17 cellular contexts compared by ENCODE assay signal in the genomic region with DNA sequence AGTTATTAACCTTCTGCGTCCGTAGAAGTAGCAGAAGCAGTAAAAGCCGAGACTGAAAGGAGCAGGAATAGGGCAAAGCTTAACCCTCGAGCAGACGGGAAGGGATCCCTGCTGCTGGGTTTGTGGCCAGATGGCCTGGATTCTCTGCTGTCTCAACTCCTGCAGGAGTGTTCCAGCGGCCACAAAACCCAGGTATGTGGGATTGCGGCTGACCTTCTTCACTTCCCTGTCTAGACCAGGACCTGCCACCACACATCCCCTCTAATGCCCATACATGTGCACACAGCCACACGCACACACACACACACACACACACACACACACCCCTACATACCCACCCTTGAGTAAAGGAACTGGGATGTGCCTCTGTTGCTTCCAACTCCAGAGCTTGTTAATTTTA. TPM values are rescaled to one million over a fixed set of nuclear protein-coding genes. Genes with fewer than 3 reads are reported as not detected.
DNase-seq lines count a peak whose midpoint lies in the region; FAIRE-seq and TF ChIP-seq lines count a peak whose summit lies in the region.
"Had no signal": no experiment of that assay in that cellular context is flagged by ENCODE, and none has a peak within 500 bp of the region (broad histone marks: within the 10 kb centered on the region; RNA-seq: fewer than 3 reads in every experiment).

No MANE protein-coding gene starts in this region.

- in situ Hi-C loops in G401 (cut with HindIII; ENCODE audit: low sequenced_read_pairs) (no loop called here), KBM-7 (cut with MboI; ENCODE audit: low pct_unique_long_range_greater_than_20kb, low sequenced_read_pairs) (no loop called here)

- H2AFZ ChIP-seq in astrocyte (ENCODE audit: low read depth, low read length) (no peak overlapping the region), H9 (ENCODE audit: low read length) (no peak overlapping the region)

- no peak overlapping the region for H2BK120ac ChIP-seq in H9 (ENCODE audit: low read depth, low read length, poor library complexity, severe bottlenecking)

- DNase-seq in G401 (ENCODE audit: low spot score) (peak; percentile 55), astrocyte (ENCODE audit: low read depth) (peak; percentile 5), H9 (no peak), KBM-7 (no peak), colonic mucosa (no peak), coronary artery (ENCODE audit: low spot score) (no peak)
- DNase-seq: Calu3; CD4-positive, alpha-beta T cell; DMS153; DMS79 treated with DMSO at 0.1 percent for 48 hours; EL; GDM1 had no signal

- H4K5ac ChIP-seq in H9 (ENCODE audit: insufficient read length, low read depth, low read length): no peak overlapping the region

- H3K79me2 ChIP-seq in astrocyte (ENCODE audit: insufficient read depth, low read length): no peaks in the 10 kb centered on the region
- H3K79me2 ChIP-seq in H9 (ENCODE audit: insufficient read depth, low read length): no peaks in the 10 kb centered on the region

- H4K91ac ChIP-seq in H9 (ENCODE audit: insufficient read length, low read depth, low read length): no peak overlapping the region

- H3K9me3 Mint-ChIP-seq in astrocyte (ENCODE audit: unreplicated experiment) (peaks cover 3% of the 10 kb centered on the region), nephron (no peaks in the 10 kb centered on the region), H9 (no peaks in the 10 kb centered on the region)
- H3K9me3 Mint-ChIP-seq: CD4-positive, alpha-beta T cell had no signal

- H3K4me1 Mint-ChIP-seq in astrocyte (ENCODE audit: low read depth, unreplicated experiment) (peaks cover 2% of the 10 kb centered on the region), nephron (peaks cover 28% of the 10 kb centered on the region), H9 (peaks cover 4 to 5% of the 10 kb centered on the region in 2 experiments)
- H3K4me1 Mint-ChIP-seq: B cell had no signal

- TF ChIP-seq CTCF in astrocyte (IDR thresholded peaks at IDR 0.05; ENCODE audit: insufficient read depth, low read depth, low read length) (no peak), nephron (IDR thresholded peaks at IDR 0.05; ENCODE audit: unreplicated experiment in 3 of 3) (no peak), H9 (conservative IDR thresholded peaks at IDR 0.05) (no peak), colonic mucosa (IDR thresholded peaks at IDR 0.05) (no peak), coronary artery (IDR thresholded peaks at IDR 0.05) (no peak)

- H3K27ac Mint-ChIP-seq in astrocyte (ENCODE audit: unreplicated experiment): no peak overlapping the region
- H3K27ac Mint-ChIP-seq in nephron: peak overlapping the region in 2 of 3 experiments; percentile 20 to 63
- no peak overlapping the region for H3K27ac Mint-ChIP-seq in H9
- H3K27ac Mint-ChIP-seq: B cell; CD4-positive, alpha-beta T cell had no signal

- no peak overlapping the region for H4K8ac ChIP-seq in H9 (replicated peaks; ENCODE audit: insufficient read length, low read depth, low read length)

- H3K36me3 Mint-ChIP-seq in astrocyte (ENCODE audit: low read depth, unreplicated experiment) (no peaks in the 10 kb centered on the region), nephron (ENCODE audit: low read depth) (no peaks in the 10 kb centered on the region), H9 (ENCODE audit: insufficient read depth in 1 of 3, low read depth in 3 of 3) (no peaks in the 10 kb centered on the region)

- H3K4me2 ChIP-seq in astrocyte (ENCODE audit: low read length) (no peak overlapping the region), H9 (ENCODE audit: insufficient read depth, insufficient read length, low read length) (no peak overlapping the region)

- H3K4ac ChIP-seq in H9 (ENCODE audit: low read depth, low read length): no peak overlapping the region

- H2AK5ac ChIP-seq in H9 (ENCODE audit: insufficient read length, low read length): no peak overlapping the region

- peaks cover 19% of the 10 kb centered on the region for H3K27me3 Mint-ChIP-seq in astrocyte (ENCODE audit: low read depth, unreplicated experiment)
- no peaks in the 10 kb centered on the region for H3K27me3 Mint-ChIP-seq in nephron (ENCODE audit: low read depth)
- no peaks in the 10 kb centered on the region; the same call in 1 of the 2 replicates for H3K27me3 Mint-ChIP-seq in H9 (ENCODE audit: low read depth)

- H2BK20ac ChIP-seq in H9 (ENCODE audit: low read depth, low read length, poor library complexity, severe bottlenecking): no peak overlapping the region

- no peak overlapping the region for H3K14ac ChIP-seq in H9 (ENCODE audit: insufficient read depth, low read length)

- H3K9me3 ChIP-seq in astrocyte (ENCODE audit: insufficient read depth, low read depth, low read length) (no peaks in the 10 kb centered on the region), H9 (ENCODE audit: control insufficient read depth, low read depth, low read length) (no peaks in the 10 kb centered on the region), colonic mucosa (no peaks in the 10 kb centered on the region)

- no peak overlapping the region for H3K18ac ChIP-seq in H9 (ENCODE audit: insufficient read length, low read depth, low read length)

- H3T11ph ChIP-seq in H9 (ENCODE audit: low read length): no peak overlapping the region

- H2BK12ac ChIP-seq in H9 (ENCODE audit: insufficient read length, low read depth, low read length): no peak overlapping the region

- H3K27ac ChIP-seq in astrocyte (ENCODE audit: low read depth, low read length) (no peak overlapping the region), H9 (ENCODE audit: insufficient read length, low read depth, low read length) (no peak overlapping the region), colonic mucosa (no peak overlapping the region), coronary artery (no peak overlapping the region)

- WGBS in H9 (ENCODE audit: extremely low coverage, insufficient read length, low lambda C conversion rate): no CpG with 5 or more reads among the region's 8 CpGs

- H3K56ac ChIP-seq in H9 (ENCODE audit: insufficient read length, low read depth, low read length): no peak overlapping the region

- no peak overlapping the region for H3K4me3 Mint-ChIP-seq in astrocyte (ENCODE audit: unreplicated experiment)
- no peak overlapping the region for H3K4me3 Mint-ChIP-seq in nephron
- no peak overlapping the region for H3K4me3 Mint-ChIP-seq in H9
- H3K4me3 Mint-ChIP-seq: B cell; CD4-positive, alpha-beta T cell had no signal

- H3K79me1 ChIP-seq in H9 (ENCODE audit: insufficient read depth, low read depth, low read length, poor library complexity, severe bottlenecking): no peaks in the 10 kb centered on the region

- H2BK5ac ChIP-seq in H9 (ENCODE audit: insufficient read length, low read length): no peak overlapping the region

- intact Hi-C loops in colonic mucosa (cut with DNase I): no loop called here

- no peak overlapping the region for H3K23ac ChIP-seq in H9 (ENCODE audit: insufficient read length, low read depth, low read length)

- H3K36me3 ChIP-seq in astrocyte (ENCODE audit: insufficient read depth, low read length) (no peaks in the 10 kb centered on the region), colonic mucosa (no peaks in the 10 kb centered on the region)

- no peak overlapping the region for H2BK15ac ChIP-seq in H9 (ENCODE audit: low read depth, low read length)

- H3K4me1 ChIP-seq in astrocyte (ENCODE audit: insufficient read depth, low read length) (no peaks in the 10 kb centered on the region), H9 (ENCODE audit: insufficient read depth, low read length) (no peaks in the 10 kb centered on the region), colonic mucosa (no peaks in the 10 kb centered on the region)

- H3K23me2 ChIP-seq in H9 (ENCODE audit: insufficient read length, low read depth, low read length, poor library complexity, severe bottlenecking): no peaks in the 10 kb centered on the region

- H3K27me3 ChIP-seq in astrocyte (ENCODE audit: insufficient read depth, low read length): peaks cover 3% of the 10 kb centered on the region
- no peaks in the 10 kb centered on the region; the same call in 1 of the 2 replicates for H3K27me3 ChIP-seq in H9 (ENCODE audit: insufficient read depth, low read length)
- no peaks in the 10 kb centered on the region for H3K27me3 ChIP-seq in colonic mucosa

- H4K20me1 ChIP-seq in astrocyte (ENCODE audit: insufficient read depth, low read length): no peaks in the 10 kb centered on the region
- no peaks in the 10 kb centered on the region for H4K20me1 ChIP-seq in H9 (ENCODE audit: control insufficient read depth, insufficient read depth, insufficient read length)

- H3K4me3 ChIP-seq in astrocyte (ENCODE audit: insufficient read depth, low read depth, low read length) (no peak overlapping the region), colonic mucosa (no peak overlapping the region), coronary artery (no peak overlapping the region)

- H3K9ac ChIP-seq in astrocyte (ENCODE audit: low read length) (no peak overlapping the region), H9 (ENCODE audit: extremely low read depth, insufficient read length, low read length) (no peak overlapping the region), colonic mucosa (ENCODE audit: low read depth in 2 of 2, low read length in 2 of 2) (no peak overlapping the region)

- no peak for FAIRE-seq in astrocyte (lab: Jason Lieb, UNC)
- FAIRE-seq: A204.1, GM12892, H54 had no signal

RNA-seq across cellular contexts. Expression of gene TNFRSF21, which starts 33.1 kb away (rescaled TPM):
- total RNA-seq in G401 (2014; rRNA removed; shearing (Covaris generic)): 0.12 and 1.7 TPM in 2 replicates
- total RNA-seq in astrocyte (214 and 244 TPM in 2 replicates), H9 (2021) (39.1 and 40.9 TPM in 2 replicates), colonic mucosa (100 to 1,000 TPM in 1 of 2 donors, 10 to 100 TPM in 1; 74.0 to 102 TPM)

Comparison
In these comparisons a context has a peak if more than half of its experiments do, and no peak if none do; other contexts are left out.
1. DNase-seq: peak in G401 (single experiment) and astrocyte (single experiment); none in H9 (single experiment), KBM-7 (single experiment), colonic mucosa (single experiment) and coronary artery (single experiment).
2. H3K27ac Mint-ChIP-seq: peak in nephron (2 of 3); none in astrocyte (single experiment) and H9 (0 of 3).
3. RNA of gene TNFRSF21, which starts 33.1 kb away (total RNA-seq): 214 to 244 TPM in astrocyte, 74.0 to 102 TPM in colonic mucosa and 39.1 to 40.9 TPM in H9; 0.12 to 1.7 TPM in G401; every median in the first group is over 10 times any median in the second.